19 cellular contexts compared by ENCODE assay signal in genomic region chr9:130896233-130897012, GRCh38. TPM values are rescaled to one million over a fixed set of nuclear protein-coding genes. Genes with fewer than 3 reads are reported as not detected.
DNase-seq lines count a peak whose midpoint lies in the region; ATAC-seq, FAIRE-seq and TF ChIP-seq lines count a peak whose summit lies in the region.
"Had no signal": no experiment of that assay in that cellular context is flagged by ENCODE, and none has a peak within 500 bp of the region (broad histone marks: within the 10 kb centered on the region; RNA-seq: fewer than 3 reads in every experiment).

Gene QRFP (minus strand): TSS chr9:130896812. CDS start chr9:130893838, 2,974 bp downstream.

- no peak within 1 kb of the TSS for H3K4me3 Mint-ChIP-seq in activated T-cell treated with anti-CD3 and anti-CD28 coated beads, Interleukin-2, amount 50 U/mL, for 4 hours
- H3K4me3 Mint-ChIP-seq: activated CD4-positive, alpha-beta T cell treated with anti-CD3 and anti-CD28 coated beads, Interleukin-2, amount 10 ng/mL, durations not matched to agents 7 days and 5 days had no signal

- no peaks in the 10 kb centered on the region for H3K79me2 ChIP-seq in HepG2 (ENCODE audit: insufficient read depth, low read length)
- H3K79me2 ChIP-seq in K562 (ENCODE audit: control insufficient read depth, insufficient read depth, low read length) = no peaks in the 10 kb centered on the region

- no TSS peak for BruUV-seq in HepG2 (replicated peaks; lab: Mats Ljungman, UMichigan)
- BruUV-seq in K562 (replicated peaks; lab: Mats Ljungman, UMichigan) = no TSS peak

- peaks cover 15% of the 10 kb centered on the region for H3K9me1 ChIP-seq in K562 (ENCODE audit: control insufficient read depth, insufficient read depth, low read length)

- H3K4me1 ChIP-seq in HepG2 (ENCODE audit: insufficient read depth, low read length) (no peaks in the 10 kb centered on the region), right lobe of liver (no peaks in the 10 kb centered on the region), K562 (replicated peaks in 1 of 2; ENCODE audit: control insufficient read depth in 2 of 2, insufficient read depth in 2 of 2, low read length in 2 of 2) (peaks cover 6 to 71% of the 10 kb centered on the region in 2 experiments; a peak in 4 of 5 replicates)
- H3K4me1 ChIP-seq: Caco-2 had no signal

- peaks cover 3% of the 10 kb centered on the region for H3K27me3 Mint-ChIP-seq in activated T-cell treated with anti-CD3 and anti-CD28 coated beads, Interleukin-2, amount 50 U/mL, for 4 hours (ENCODE audit: low read depth)
- H3K27me3 Mint-ChIP-seq: activated CD4-positive, alpha-beta T cell treated with anti-CD3 and anti-CD28 coated beads, Interleukin-2, amount 10 ng/mL, durations not matched to agents 7 days and 5 days had no signal

- H2AFZ ChIP-seq in HepG2 (ENCODE audit: low read length) (no peak within 1 kb of the TSS), K562 (ENCODE audit: low read depth, low read length) (no peak within 1 kb of the TSS)
- H2AFZ ChIP-seq: PC-9 had no signal

- TF ChIP-seq CTCF in HepG2 (CRISPR knock-in tag; IDR thresholded peaks at IDR 0.05) (peak; percentile 70), right lobe of liver (IDR thresholded peaks at IDR 0.05) (no peak), K562 (IDR thresholded peaks at IDR 0.05 in 2 of 3, conservative IDR thresholded peaks at IDR 0.05 in 1 of 3; ENCODE audit: insufficient read depth in 2 of 3, low read depth in 1 of 3, low read length in 3 of 3) (no peak)

- no peaks in the 10 kb centered on the region for H3K4me1 Mint-ChIP-seq in activated T-cell treated with anti-CD3 and anti-CD28 coated beads, Interleukin-2, amount 50 U/mL, for 4 hours (ENCODE audit: low read depth)
- H3K4me1 Mint-ChIP-seq: activated CD4-positive, alpha-beta T cell treated with anti-CD3 and anti-CD28 coated beads, Interleukin-2, amount 10 ng/mL, durations not matched to agents 7 days and 5 days had no signal

- no peak within 1 kb of the TSS for H3K4me2 ChIP-seq in HepG2 (ENCODE audit: low read depth, low read length)
- H3K4me2 ChIP-seq in K562 (ENCODE audit: insufficient read depth, low read length) = no peak within 1 kb of the TSS
- H3K4me2 ChIP-seq: PC-9 had no signal

- H4K20me1 ChIP-seq in HepG2 (ENCODE audit: insufficient read depth, low read length) = no peaks in the 10 kb centered on the region
- peaks cover 94% of the 10 kb centered on the region for H4K20me1 ChIP-seq in K562 (replicated peaks; ENCODE audit: control insufficient read depth, insufficient read depth, low read length)

- H3K4me3 ChIP-seq in HepG2 (replicated peaks in 1 of 3; ENCODE audit: insufficient read depth in 1 of 3, low read depth in 2 of 3, low read length in 3 of 3) (no peak within 1 kb of the TSS), right lobe of liver (no peak within 1 kb of the TSS), K562 (no peak within 1 kb of the TSS)
- H3K4me3 ChIP-seq: PC-9, vagina had no signal

- no peak for TF ChIP-seq EP300 in HepG2 (IDR thresholded peaks at IDR 0.05; ENCODE audit: low read depth in 2 of 2, low read length in 2 of 2)
- no peak for TF ChIP-seq EP300 in HepG2 (CRISPR knock-in tag; IDR thresholded peaks at IDR 0.05; ENCODE audit: borderline replicate concordance)
- no peak for TF ChIP-seq EP300 in K562 (IDR thresholded peaks at IDR 0.05; ENCODE audit: low read length)

- FAIRE-seq in HepG2 (lab: Jason Lieb, UNC) = no peak
- FAIRE-seq in K562 (lab: Jason Lieb, UNC) = no peak

- peak; percentile 67 for TF ChIP-seq RAD21 in HepG2 (CRISPR knock-in tag; IDR thresholded peaks at IDR 0.05)
- TF ChIP-seq RAD21 in K562 (CRISPR knock-in tag; conservative IDR thresholded peaks at IDR 0.05 in 1 of 2, IDR thresholded peaks at IDR 0.05 in 1 of 2) = no peak

- intact Hi-C loops in HepG2 (cut with micrococcal nuclease; ENCODE audit: unreplicated experiment) = loop anchor here (1.0 kb wide), 1 partner anchor 45 kb away; no protein-coding TSS in a partner anchor
- intact Hi-C loops in right lobe of liver (cut with DNase I) = loop anchor here in 1 of 2 donors (10.0 kb wide), 1 partner anchor 148 kb away; no protein-coding TSS in a partner anchor
- intact Hi-C loops in K562 (cut with micrococcal nuclease) = no loop called here

- H3K36me3 ChIP-seq in HepG2 (replicated peaks in 1 of 2; ENCODE audit: control insufficient read depth in 1 of 2, insufficient read depth in 2 of 2, low read length in 2 of 2) (no peaks in the 10 kb centered on the region; a peak in 1 of 5 replicates), right lobe of liver (no peaks in the 10 kb centered on the region), K562 (ENCODE audit: control insufficient read depth, insufficient read depth, low read length) (peaks cover 7% of the 10 kb centered on the region; the same call in 2 of the 3 replicates)

- H3K27me3 ChIP-seq in HepG2 (ENCODE audit: control insufficient read depth in 1 of 2, insufficient read depth in 2 of 2, low read length in 2 of 2) (peaks cover 16 to 48% of the 10 kb centered on the region in 2 experiments; a peak in 4 of 5 replicates), right lobe of liver (no peaks in the 10 kb centered on the region), K562 (ENCODE audit: control insufficient read depth in 2 of 2, insufficient read depth in 2 of 2, low read length in 2 of 2) (peaks cover 44 to 57% of the 10 kb centered on the region in 2 experiments)
- H3K27me3 ChIP-seq: vagina had no signal

- TF ChIP-seq POLR2A in HepG2 (IDR thresholded peaks at IDR 0.05; ENCODE audit: insufficient read depth in 1 of 2, low read depth in 2 of 2, low read length in 2 of 2) = no peak
- TF ChIP-seq POLR2A in right lobe of liver (IDR thresholded peaks at IDR 0.05) = no peak
- TF ChIP-seq POLR2A in K562 (conservative IDR thresholded peaks at IDR 0.05) = no peak

- in situ Hi-C loops in HepG2 (cut with HindIII; ENCODE audit: extremely low pct_ligation_motif_present, low pct_unique_long_range_greater_than_20kb) (loop anchor here (5.0 to 10.0 kb wide), 2 partner anchors 46 to 98 kb away; no protein-coding TSS in a partner anchor), K562 (cut with MboI) (no loop called here)

- H3K9me3 Mint-ChIP-seq in activated T-cell treated with anti-CD3 and anti-CD28 coated beads, Interleukin-2, amount 50 U/mL, for 4 hours = no peaks in the 10 kb centered on the region
- H3K9me3 Mint-ChIP-seq: activated CD4-positive, alpha-beta T cell treated with anti-CD3 and anti-CD28 coated beads, Interleukin-2, amount 10 ng/mL, durations not matched to agents 7 days and 5 days had no signal

- CTCF ChIA-PET in HepG2 (lab: Yijun Ruan, JAX; ENCODE audit: low intra/inter-chr PET ratio, low total read pairs) = interaction anchor here (1.8 kb wide), 1 partner anchor 45 kb away, joined by 13 read pairs; no protein-coding TSS in a partner anchor
- CTCF ChIA-PET in K562 (lab: Yijun Ruan, JAX; ENCODE audit: low intra/inter-chr PET ratio) = no interaction called here

- H3K36me3 Mint-ChIP-seq in activated T-cell treated with anti-CD3 and anti-CD28 coated beads, Interleukin-2, amount 50 U/mL, for 4 hours (ENCODE audit: insufficient read depth) = no peaks in the 10 kb centered on the region

- H3K9me3 ChIP-seq in HepG2 (ENCODE audit: low read length) (no peaks in the 10 kb centered on the region), right lobe of liver (no peaks in the 10 kb centered on the region), K562 (replicated peaks; ENCODE audit: control insufficient read depth, insufficient read depth, low read depth, low read length) (no peaks in the 10 kb centered on the region)
- H3K9me3 ChIP-seq: Caco-2, vagina had no signal

- DNase-seq in HepG2 (ENCODE audit: low spot score) (no peak), right lobe of liver (no peak), NCI-H2171 (lab: John Stamatoyannopoulos, UW) (peak; percentile 23), K562 (ENCODE audit: extremely low read depth in 1 of 4, low spot score in 3 of 4) (peak in 2 of 4 experiments; percentile 73 to 82), NCI-H187 treated with DMSO at 0.1 percent for 48 hours (lab: John Stamatoyannopoulos, UW) (no peak), retina (no peak), NCI-H526 treated with DMSO at 0.1 percent for 48 hours (lab: John Stamatoyannopoulos, UW) (no peak)
- DNase-seq in activated T-cell treated with anti-CD3 and anti-CD28 coated beads, Interleukin-2, amount 50 U/mL, for 4 hours = no peak
- DNase-seq: activated CD4-positive, alpha-beta T cell treated with anti-CD3 and anti-CD28 coated beads, Interleukin-2, amount 10 ng/mL, durations not matched to agents 7 days and 5 days; activated naive CD4-positive, alpha-beta T cell; Caco-2; GF-D8; GOT3; occipital lobe; PC-9 had no signal

- WGBS in HepG2 (ENCODE audit: low lambda C conversion rate) = 43% methylated on average over 11 of the region's 27 CpGs
- 80% methylated on average over 3 of the region's 27 CpGs for WGBS in right lobe of liver (ENCODE audit: insufficient coverage, low coverage, low lambda C conversion rate, missing lambda C conversion rate)
- WGBS in K562 (ENCODE audit: insufficient coverage, low coverage, missing lambda C conversion rate) = 23% methylated on average over 27 of the region's 27 CpGs

- POLR2A ChIA-PET in HepG2 (lab: Yijun Ruan, JAX) = no interaction called here
- POLR2A ChIA-PET in K562 (lab: Yijun Ruan, JAX) = interaction anchor here (0.6 to 11.0 kb wide), 10 partner anchors 8 to 153 kb away, joined by 3 to 334 read pairs (median 6); no protein-coding TSS in a partner anchor

- H3K9ac ChIP-seq in HepG2 (ENCODE audit: insufficient read depth, low read depth, low read length) (no peak within 1 kb of the TSS), K562 (ENCODE audit: insufficient read depth in 1 of 2, low read depth in 2 of 2, low read length in 2 of 2) (peak within 1 kb of the TSS in 1 of 2 experiments; percentile 40; a peak in 2 of 4 replicates)

- peak; percentile 56 for ATAC-seq in HepG2
- ATAC-seq in right lobe of liver = no peak
- 0 out of 3 replicates have a peak, but pooled peaks have one; percentile 0 for ATAC-seq in K562
- no peak for ATAC-seq in activated T-cell treated with anti-CD3 and anti-CD28 coated beads, Interleukin-2, amount 50 U/mL, for 4 hours

- H3K27ac ChIP-seq in HepG2 (ENCODE audit: extremely low read length, insufficient read depth, low read length) = no peak within 1 kb of the TSS
- no peak within 1 kb of the TSS for H3K27ac ChIP-seq in right lobe of liver
- H3K27ac ChIP-seq in K562 (ENCODE audit: extremely low read depth, low read depth, low read length) = no peak within 1 kb of the TSS
- H3K27ac ChIP-seq: PC-9, vagina had no signal

RNA-seq across cellular contexts. Expression of gene QRFP, which starts in this region (rescaled TPM):
- not detected in 2 replicates for total RNA-seq in HepG2 (2016; rRNA removed; fragmentation: Illumina TruSeq; extraction: Trizol)
- not detected in 2 replicates for total RNA-seq in HepG2 (2016; cell fraction: cytosol; rRNA removed; fragmentation: Illumina TruSeq; extraction: Trizol; ENCODE audit: low read depth)
- not detected in 2 replicates for total RNA-seq in HepG2 (2016; cell fraction: insoluble cytoplasmic fraction; rRNA removed; fragmentation: Illumina TruSeq; extraction: Trizol)
- total RNA-seq in HepG2 (2016; cell fraction: membrane; rRNA removed; fragmentation: Illumina TruSeq; extraction: Trizol) = not detected in 2 replicates
- not detected in 2 replicates for total RNA-seq in HepG2 (2016; cell fraction: nucleus; rRNA removed; fragmentation: Illumina TruSeq; extraction: Trizol)
- polyA plus RNA-seq in HepG2 (2011; rRNA removed) = not detected in 2 replicates
- polyA plus RNA-seq in HepG2 (2011; cell fraction: cytosol; rRNA removed) = not detected in 2 replicates
- polyA plus RNA-seq in HepG2 (2011; cell fraction: nucleus; rRNA removed) = not detected in 2 replicates
- 0.15 TPM in 1 of 2 replicates, not detected in the other for polyA plus RNA-seq in HepG2 (2012)
- not detected in 2 replicates for polyA plus RNA-seq in HepG2 (2016; cell fraction: cytosol; fragmentation: Illumina TruSeq; extraction: Trizol; ENCODE audit: low read depth)
- not detected in 2 replicates for polyA plus RNA-seq in HepG2 (2016; cell fraction: insoluble cytoplasmic fraction; fragmentation: Illumina TruSeq; extraction: Trizol; ENCODE audit: low read depth)
- not detected in 2 replicates for polyA plus RNA-seq in HepG2 (2016; cell fraction: membrane; fragmentation: Illumina TruSeq; extraction: Trizol; ENCODE audit: low read depth)
- not detected in 2 replicates for polyA plus RNA-seq in HepG2 (2016; cell fraction: nucleus; fragmentation: Illumina TruSeq; extraction: Trizol; ENCODE audit: insufficient read depth, low read depth)
- polyA minus RNA-seq in HepG2 (2011; rRNA and poly(A)+ RNA removed; ENCODE audit: low replicate concordance) = not detected in 2 replicates
- not detected in 2 replicates for polyA minus RNA-seq in HepG2 (2011; cell fraction: cytosol; rRNA and poly(A)+ RNA removed)
- polyA minus RNA-seq in HepG2 (2011; cell fraction: nucleus; rRNA and poly(A)+ RNA removed) = not detected in 2 replicates
- 1 to 10 TPM in 1 of 6 experiments, not detected in 5; 3.3 TPM for total RNA-seq in right lobe of liver
- total RNA-seq in K562 (2011; cell fraction: chromatin; rRNA removed; ENCODE audit: low replicate concordance) = not detected in 2 replicates
- total RNA-seq in K562 (2011; cell fraction: nucleolus; rRNA removed) = not detected in 2 replicates
- total RNA-seq in K562 (2011; cell fraction: nucleoplasm; rRNA removed) = not detected in 2 replicates
- total RNA-seq in K562 (2014; rRNA removed) = not detected in 2 replicates
- total RNA-seq in K562 (2014; rRNA removed; fragmentation: Illumina TruSeq; extraction: Trizol) = not detected in 2 replicates
- not detected in 2 replicates for total RNA-seq in K562 (2015; rRNA removed; fragmentation: Illumina TruSeq; extraction: Trizol)
- total RNA-seq in K562 (2021) = not detected in 2 replicates
- not detected in 2 replicates for polyA plus RNA-seq in K562 (2011; rRNA removed)
- polyA plus RNA-seq in K562 (2011; cell fraction: cytosol; rRNA removed) = not detected in 2 replicates
- polyA plus RNA-seq in K562 (2011; cell fraction: nucleus; rRNA removed) = not detected in 2 replicates
- 0.51 and 0.70 TPM in 2 replicates for polyA plus RNA-seq in K562 (2012)
- not detected in 2 replicates for polyA plus RNA-seq in K562 (2014; fragmentation: Illumina TruSeq; extraction: Trizol)
- not detected for polyA plus RNA-seq in K562 (2014; fragmentation: Nextera tagmentation; extraction: Ambion mirVana)
- polyA plus RNA-seq in K562 (2014; rRNA removed) = not detected in 2 replicates
- polyA minus RNA-seq in K562 (2011; rRNA and poly(A)+ RNA removed) = not detected in 2 replicates
- not detected in 2 replicates for polyA minus RNA-seq in K562 (2011; cell fraction: cytosol; rRNA and poly(A)+ RNA removed)
- polyA minus RNA-seq in K562 (2011; cell fraction: nucleus; rRNA and poly(A)+ RNA removed) = not detected in 2 replicates
- not detected for total RNA-seq in activated T-cell treated with anti-CD3 and anti-CD28 coated beads, Interleukin-2, amount 50 U/mL, for 4 hours
- total RNA-seq: activated CD4-positive, alpha-beta T cell treated with anti-CD3 and anti-CD28 coated beads, Interleukin-2, amount 10 ng/mL, durations not matched to agents 7 days and 5 days; Caco-2; mucosa of gallbladder; NCI-H460; occipital lobe; PC-9; sciatic nerve; vagina had no signal

Comparison
In these comparisons a context has a peak if more than half of its experiments do, and no peak if none do; other contexts are left out.
1. Peak in ATAC-seq in HepG2; RNA of the gene not detected or under 1 TPM.
2. Peak in ATAC-seq in K562; RNA of the gene not detected or under 1 TPM.
3. Of the 241 proteins assayed by ChIP-seq in both HepG2 and K562: peak only in HepG2: CTCF, FOXO4, HNRNPL, MNT, RAD21, RBM39 and 1 more; only in K562: STAT6; in both: none; in neither: 233.